1 cellular context compared by ENCODE assay signal in the genomic region with DNA sequence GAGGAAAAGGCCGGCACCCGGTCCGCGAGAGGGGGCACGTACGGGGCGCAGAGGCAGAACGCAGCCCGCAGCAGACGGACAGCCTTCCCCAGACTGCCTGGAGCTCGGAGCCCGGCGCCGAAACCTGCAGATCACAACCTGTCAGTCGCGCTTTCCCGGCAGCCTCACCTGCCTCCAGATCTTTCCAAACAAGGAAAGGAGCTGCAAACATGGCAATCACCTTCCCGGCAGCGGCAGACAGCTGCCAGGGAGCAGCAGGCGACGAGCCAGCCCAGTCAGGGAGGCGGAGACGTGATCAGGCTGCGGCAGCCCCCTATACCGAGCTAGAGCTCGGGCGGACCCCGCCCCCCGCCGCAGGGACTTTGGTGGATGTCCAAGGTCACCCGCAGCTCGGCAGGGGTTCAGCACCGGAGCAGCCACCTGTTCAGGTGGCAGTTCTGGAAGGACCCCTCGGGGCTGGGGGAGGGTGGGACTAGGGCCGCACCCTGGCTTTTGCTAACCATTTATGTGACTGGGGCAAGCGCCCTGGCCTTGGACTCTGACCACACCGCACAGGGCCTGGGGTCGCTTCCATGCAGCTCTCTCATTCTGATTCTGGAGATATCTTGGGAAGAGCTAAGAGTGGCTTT.
TF ChIP-seq lines count a peak whose summit lies in the region.

No MANE protein-coding gene starts in this region.

TF ChIP-seq in HepG2, 621 proteins besides CTCF, POLR2A, EP300 and RAD21 (continued from another document):
- TF ChIP-seq, protein P1, sequence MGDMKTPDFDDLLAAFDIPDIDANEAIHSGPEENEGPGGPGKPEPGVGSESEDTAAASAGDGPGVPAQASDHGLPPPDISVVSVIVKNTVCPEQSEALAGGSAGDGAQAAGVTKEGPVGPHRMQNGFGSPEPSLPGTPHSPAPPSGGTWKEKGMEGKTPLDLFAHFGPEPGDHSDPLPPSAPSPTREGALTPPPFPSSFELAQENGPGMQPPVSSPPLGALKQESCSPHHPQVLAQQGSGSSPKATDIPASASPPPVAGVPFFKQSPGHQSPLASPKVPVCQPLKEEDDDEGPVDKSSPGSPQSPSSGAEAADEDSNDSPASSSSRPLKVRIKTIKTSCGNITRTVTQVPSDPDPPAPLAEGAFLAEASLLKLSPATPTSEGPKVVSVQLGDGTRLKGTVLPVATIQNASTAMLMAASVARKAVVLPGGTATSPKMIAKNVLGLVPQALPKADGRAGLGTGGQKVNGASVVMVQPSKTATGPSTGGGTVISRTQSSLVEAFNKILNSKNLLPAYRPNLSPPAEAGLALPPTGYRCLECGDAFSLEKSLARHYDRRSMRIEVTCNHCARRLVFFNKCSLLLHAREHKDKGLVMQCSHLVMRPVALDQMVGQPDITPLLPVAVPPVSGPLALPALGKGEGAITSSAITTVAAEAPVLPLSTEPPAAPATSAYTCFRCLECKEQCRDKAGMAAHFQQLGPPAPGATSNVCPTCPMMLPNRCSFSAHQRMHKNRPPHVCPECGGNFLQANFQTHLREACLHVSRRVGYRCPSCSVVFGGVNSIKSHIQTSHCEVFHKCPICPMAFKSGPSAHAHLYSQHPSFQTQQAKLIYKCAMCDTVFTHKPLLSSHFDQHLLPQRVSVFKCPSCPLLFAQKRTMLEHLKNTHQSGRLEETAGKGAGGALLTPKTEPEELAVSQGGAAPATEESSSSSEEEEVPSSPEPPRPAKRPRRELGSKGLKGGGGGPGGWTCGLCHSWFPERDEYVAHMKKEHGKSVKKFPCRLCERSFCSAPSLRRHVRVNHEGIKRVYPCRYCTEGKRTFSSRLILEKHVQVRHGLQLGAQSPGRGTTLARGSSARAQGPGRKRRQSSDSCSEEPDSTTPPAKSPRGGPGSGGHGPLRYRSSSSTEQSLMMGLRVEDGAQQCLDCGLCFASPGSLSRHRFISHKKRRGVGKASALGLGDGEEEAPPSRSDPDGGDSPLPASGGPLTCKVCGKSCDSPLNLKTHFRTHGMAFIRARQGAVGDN (CRISPR knock-in tag; IDR thresholded peaks at IDR 0.05), result peak; percentile 29
- TF ChIP-seq, protein P2, sequence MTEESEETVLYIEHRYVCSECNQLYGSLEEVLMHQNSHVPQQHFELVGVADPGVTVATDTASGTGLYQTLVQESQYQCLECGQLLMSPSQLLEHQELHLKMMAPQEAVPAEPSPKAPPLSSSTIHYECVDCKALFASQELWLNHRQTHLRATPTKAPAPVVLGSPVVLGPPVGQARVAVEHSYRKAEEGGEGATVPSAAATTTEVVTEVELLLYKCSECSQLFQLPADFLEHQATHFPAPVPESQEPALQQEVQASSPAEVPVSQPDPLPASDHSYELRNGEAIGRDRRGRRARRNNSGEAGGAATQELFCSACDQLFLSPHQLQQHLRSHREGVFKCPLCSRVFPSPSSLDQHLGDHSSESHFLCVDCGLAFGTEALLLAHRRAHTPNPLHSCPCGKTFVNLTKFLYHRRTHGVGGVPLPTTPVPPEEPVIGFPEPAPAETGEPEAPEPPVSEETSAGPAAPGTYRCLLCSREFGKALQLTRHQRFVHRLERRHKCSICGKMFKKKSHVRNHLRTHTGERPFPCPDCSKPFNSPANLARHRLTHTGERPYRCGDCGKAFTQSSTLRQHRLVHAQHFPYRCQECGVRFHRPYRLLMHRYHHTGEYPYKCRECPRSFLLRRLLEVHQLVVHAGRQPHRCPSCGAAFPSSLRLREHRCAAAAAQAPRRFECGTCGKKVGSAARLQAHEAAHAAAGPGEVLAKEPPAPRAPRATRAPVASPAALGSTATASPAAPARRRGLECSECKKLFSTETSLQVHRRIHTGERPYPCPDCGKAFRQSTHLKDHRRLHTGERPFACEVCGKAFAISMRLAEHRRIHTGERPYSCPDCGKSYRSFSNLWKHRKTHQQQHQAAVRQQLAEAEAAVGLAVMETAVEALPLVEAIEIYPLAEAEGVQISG (CRISPR knock-in tag; IDR thresholded peaks at IDR 0.05), result 0 out of 2 replicates have a peak, but pooled peaks have one; percentile 18
- TF ChIP-seq NRL (CRISPR knock-in tag; IDR thresholded peaks at IDR 0.05; ENCODE audit: borderline replicate concordance), result peak; percentile 35; the same call in 1 of the 2 replicates
- peak; percentile 46; the same call in 1 of the 2 replicates for TF ChIP-seq ZNF292 (CRISPR knock-in tag; IDR thresholded peaks at IDR 0.05; ENCODE audit: borderline replicate concordance, low read depth)
- TF ChIP-seq, protein P3, sequence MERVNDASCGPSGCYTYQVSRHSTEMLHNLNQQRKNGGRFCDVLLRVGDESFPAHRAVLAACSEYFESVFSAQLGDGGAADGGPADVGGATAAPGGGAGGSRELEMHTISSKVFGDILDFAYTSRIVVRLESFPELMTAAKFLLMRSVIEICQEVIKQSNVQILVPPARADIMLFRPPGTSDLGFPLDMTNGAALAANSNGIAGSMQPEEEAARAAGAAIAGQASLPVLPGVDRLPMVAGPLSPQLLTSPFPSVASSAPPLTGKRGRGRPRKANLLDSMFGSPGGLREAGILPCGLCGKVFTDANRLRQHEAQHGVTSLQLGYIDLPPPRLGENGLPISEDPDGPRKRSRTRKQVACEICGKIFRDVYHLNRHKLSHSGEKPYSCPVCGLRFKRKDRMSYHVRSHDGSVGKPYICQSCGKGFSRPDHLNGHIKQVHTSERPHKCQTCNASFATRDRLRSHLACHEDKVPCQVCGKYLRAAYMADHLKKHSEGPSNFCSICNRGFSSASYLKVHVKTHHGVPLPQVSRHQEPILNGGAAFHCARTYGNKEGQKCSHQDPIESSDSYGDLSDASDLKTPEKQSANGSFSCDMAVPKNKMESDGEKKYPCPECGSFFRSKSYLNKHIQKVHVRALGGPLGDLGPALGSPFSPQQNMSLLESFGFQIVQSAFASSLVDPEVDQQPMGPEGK (CRISPR knock-in tag; IDR thresholded peaks at IDR 0.05), result 0 out of 2 replicates have a peak, but pooled peaks have one; percentile 24
- TF ChIP-seq, protein P4, sequence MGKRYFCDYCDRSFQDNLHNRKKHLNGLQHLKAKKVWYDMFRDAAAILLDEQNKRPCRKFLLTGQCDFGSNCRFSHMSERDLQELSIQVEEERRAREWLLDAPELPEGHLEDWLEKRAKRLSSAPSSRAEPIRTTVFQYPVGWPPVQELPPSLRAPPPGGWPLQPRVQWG (CRISPR knock-in tag; IDR thresholded peaks at IDR 0.05; ENCODE audit: borderline replicate concordance, low read depth), result no peak
- TF ChIP-seq KDM5B (CRISPR knock-in tag; IDR thresholded peaks at IDR 0.05; ENCODE audit: borderline replicate concordance), result peak; percentile 34; the same call in 1 of the 2 replicates
